ENCODE assay signal across 1 cellular context in the genomic region with DNA sequence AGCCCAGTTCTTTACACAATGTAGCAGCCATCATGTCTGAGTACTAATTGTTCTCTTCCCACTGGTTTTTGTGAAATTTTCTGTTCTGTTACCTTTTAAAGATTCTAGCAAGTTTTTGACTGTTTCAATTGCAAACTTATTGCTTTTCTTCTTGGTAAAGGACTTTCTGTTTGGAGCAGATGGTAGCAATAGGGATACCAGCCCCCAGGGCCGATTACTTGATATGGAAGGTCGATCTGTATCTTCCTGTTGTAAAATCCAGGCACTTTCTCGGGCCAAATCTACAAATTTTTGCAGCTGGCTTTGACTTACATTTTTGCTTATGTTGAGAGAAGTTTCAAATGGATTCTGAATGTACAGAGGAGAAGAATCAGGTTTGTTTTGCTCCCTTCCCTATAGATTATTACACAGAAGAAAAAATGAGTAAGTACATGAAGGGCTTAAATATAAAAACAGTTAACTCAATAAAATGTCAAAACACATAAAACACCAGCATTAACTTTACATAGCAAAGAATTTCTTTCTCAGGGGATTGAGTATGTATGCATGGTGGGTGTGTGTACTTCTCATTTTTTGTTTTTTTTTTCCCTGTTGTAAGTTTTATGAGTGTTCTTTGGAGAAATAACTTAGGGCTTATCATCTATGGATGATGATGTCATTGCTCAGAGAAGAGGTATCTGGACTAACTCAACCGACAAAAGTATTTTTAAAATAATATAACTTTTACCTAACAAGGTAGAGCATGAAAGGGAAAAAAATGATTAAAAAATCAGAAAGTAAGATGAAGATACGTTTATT.
TF ChIP-seq lines count a peak whose summit lies in the region.

No MANE protein-coding gene starts in this region.

TF ChIP-seq in K562, 482 proteins besides CTCF, POLR2A, EP300 and RAD21 (continued from another document):
- TF ChIP-seq CBX5 (IDR thresholded peaks at IDR 0.05; ENCODE audit: borderline replicate concordance, low read depth): no peak
- TF ChIP-seq, protein P1, sequence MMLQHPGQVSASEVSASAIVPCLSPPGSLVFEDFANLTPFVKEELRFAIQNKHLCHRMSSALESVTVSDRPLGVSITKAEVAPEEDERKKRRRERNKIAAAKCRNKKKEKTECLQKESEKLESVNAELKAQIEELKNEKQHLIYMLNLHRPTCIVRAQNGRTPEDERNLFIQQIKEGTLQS (IDR thresholded peaks at IDR 0.05): peak; percentile 36; the same call in 1 of the 2 replicates
- TF ChIP-seq, protein P1 (CRISPR knock-in tag; conservative IDR thresholded peaks at IDR 0.05): no peak
